In genomic region chr14:93533437-93533836, GRCh38 we compare ENCODE assay signal across 19 cellular contexts.
DNase-seq lines count a peak whose midpoint lies in the region; ATAC-seq, FAIRE-seq and TF ChIP-seq lines count a peak whose summit lies in the region.
"Had no signal": no experiment of that assay in that cellular context is flagged by ENCODE, and none has a peak within 500 bp of the region (broad histone marks: within the 10 kb centered on the region; RNA-seq: fewer than 3 reads in every experiment).

No MANE protein-coding gene starts in this region.

- no peak overlapping the region for H3K27ac ChIP-seq in astrocyte (ENCODE audit: low read depth, low read length)
- H3K27ac ChIP-seq in psoas muscle, result no peak overlapping the region
- H3K27ac ChIP-seq: Peyer's patch, upper lobe of right lung had no signal

- TF ChIP-seq POLR2A in GM12891 (IDR thresholded peaks at IDR 0.05; ENCODE audit: low read depth, low read length), result no peak

- no peak for TF ChIP-seq CTCF in astrocyte (IDR thresholded peaks at IDR 0.05; ENCODE audit: insufficient read depth, low read depth, low read length)
- no peak for TF ChIP-seq CTCF in Caco-2 (IDR thresholded peaks at IDR 0.05; ENCODE audit: insufficient read depth in 1 of 2, low read depth in 1 of 2, low read length in 1 of 2, severe bottlenecking in 1 of 2, unreplicated experiment in 1 of 2)
- TF ChIP-seq CTCF in psoas muscle (IDR thresholded peaks at IDR 0.05), result no peak

- H3K4me2 ChIP-seq in astrocyte (ENCODE audit: low read length), result no peak overlapping the region

- POLR2A ChIA-PET in Caco-2 (lab: Charles Lee), result no interaction called here

- H3K4me1 Mint-ChIP-seq in astrocyte (ENCODE audit: low read depth, unreplicated experiment) (no peaks in the 10 kb centered on the region), Caco-2 (ENCODE audit: low read depth, unreplicated experiment) (no peaks in the 10 kb centered on the region)
- H3K4me1 Mint-ChIP-seq: activated CD4-positive, alpha-beta T cell treated with anti-CD3 and anti-CD28 coated beads for 36 hours; T-cell had no signal

- no peaks in the 10 kb centered on the region for H3K79me2 ChIP-seq in astrocyte (ENCODE audit: insufficient read depth, low read length)

- H3K9me3 Mint-ChIP-seq in astrocyte (ENCODE audit: unreplicated experiment) (no peaks in the 10 kb centered on the region), Caco-2 (ENCODE audit: unreplicated experiment) (no peaks in the 10 kb centered on the region)
- H3K9me3 Mint-ChIP-seq: activated T-cell treated with anti-CD3 and anti-CD28 coated beads, Interleukin-2, amount 50 U/mL, for 24 hours had no signal

- H3K4me3 ChIP-seq in astrocyte (ENCODE audit: insufficient read depth, low read depth, low read length) (no peak overlapping the region), Caco-2 (ENCODE audit: low read depth, low read length) (no peak overlapping the region), psoas muscle (no peak overlapping the region)
- H3K4me3 ChIP-seq: Peyer's patch, upper lobe of right lung had no signal

- intact Hi-C loops in Caco-2 (cut with micrococcal nuclease; ENCODE audit: unreplicated experiment) (no loop called here), psoas muscle (cut with DNase I) (no loop called here)

- FAIRE-seq in GM12891 (lab: Jason Lieb, UNC) (peak; percentile 47), astrocyte (lab: Jason Lieb, UNC) (no peak)

- ATAC-seq in GM21367 (IDR thresholded peaks at IDR 0.05; ENCODE audit: unreplicated experiment), result peak; percentile 26
- ATAC-seq in HG03066 (IDR thresholded peaks at IDR 0.05; ENCODE audit: low read depth, unreplicated experiment), result peak; percentile 8
- no peak for ATAC-seq in psoas muscle
- ATAC-seq: activated CD4-positive, alpha-beta T cell treated with anti-CD3 and anti-CD28 coated beads for 36 hours; T-cell had no signal

- no peak overlapping the region for H2AFZ ChIP-seq in astrocyte (ENCODE audit: low read depth, low read length)

- 77 to 83% (median 83%) methylated on average over 2 of the region's 2 CpGs for whole genome bisulfite sequencing in psoas muscle, 3 donors

- H3K27ac Mint-ChIP-seq in astrocyte (ENCODE audit: unreplicated experiment) (no peak overlapping the region), Caco-2 (ENCODE audit: unreplicated experiment) (no peak overlapping the region)
- H3K27ac Mint-ChIP-seq: activated CD4-positive, alpha-beta T cell treated with anti-CD3 and anti-CD28 coated beads for 36 hours; activated T-cell treated with anti-CD3 and anti-CD28 coated beads, Interleukin-2, amount 50 U/mL, for 24 hours; T-cell had no signal

- H3K27me3 ChIP-seq in astrocyte (ENCODE audit: insufficient read depth, low read length) (no peaks in the 10 kb centered on the region), Caco-2 (replicated peaks; ENCODE audit: control insufficient read depth, insufficient read depth, low read length) (no peaks in the 10 kb centered on the region), psoas muscle (ENCODE audit: insufficient read depth in 3 of 3, low read length in 2 of 3) (no peaks in the 10 kb centered on the region)
- H3K27me3 ChIP-seq: Peyer's patch, upper lobe of right lung had no signal

- CTCF ChIA-PET in Caco-2 (lab: Charles Lee), result no interaction called here

- no peak for DNase-seq in GM12891 (ENCODE audit: insufficient read length, low spot score)
- DNase-seq in astrocyte (ENCODE audit: low read depth), result peak; percentile 11
- DNase-seq in NCI-H2107 treated with DMSO at 0.1 percent for 48 hours (lab: John Stamatoyannopoulos, UW; ENCODE audit: unreplicated experiment), result no peak
- DNase-seq in amygdala (lab: John Stamatoyannopoulos, UW), result no peak
- no peak for DNase-seq in Caco-2
- no peak for DNase-seq in psoas muscle
- DNase-seq: activated CD4-positive, alpha-beta T cell treated with anti-CD3 and anti-CD28 coated beads for 36 hours; activated T-cell treated with anti-CD3 and anti-CD28 coated beads, Interleukin-2, amount 50 U/mL, for 24 hours; COR-L47; erythroblast; head of caudate nucleus; NCI-H187; NCI-H526 treated with DMSO at 0.1 percent for 48 hours; Peyer's patch; stimulated activated naive CD4-positive, alpha-beta T cell treated with Interleukin-2 at 50 U/mL for 16 hours; T-cell; upper lobe of right lung had no signal

- H3K36me3 ChIP-seq in astrocyte (ENCODE audit: insufficient read depth, low read length), result no peaks in the 10 kb centered on the region
- H3K36me3 ChIP-seq in Caco-2 (ENCODE audit: control insufficient read depth, insufficient read depth, low read length), result no peaks in the 10 kb centered on the region
- H3K36me3 ChIP-seq in psoas muscle (ENCODE audit: insufficient read depth in 1 of 2, low read depth in 1 of 2), result no peaks in the 10 kb centered on the region
- H3K36me3 ChIP-seq: Peyer's patch, upper lobe of right lung had no signal

- no peaks in the 10 kb centered on the region for H3K27me3 Mint-ChIP-seq in astrocyte (ENCODE audit: low read depth, unreplicated experiment)
- H3K27me3 Mint-ChIP-seq in Caco-2 (ENCODE audit: insufficient read depth, unreplicated experiment), result peaks cover 19% of the 10 kb centered on the region

- H3K4me1 ChIP-seq in astrocyte (ENCODE audit: insufficient read depth, low read length), result no peaks in the 10 kb centered on the region
- no peaks in the 10 kb centered on the region for H3K4me1 ChIP-seq in Caco-2
- no peaks in the 10 kb centered on the region for H3K4me1 ChIP-seq in psoas muscle
- H3K4me1 ChIP-seq: Peyer's patch, upper lobe of right lung had no signal

- H3K9me3 ChIP-seq in astrocyte (ENCODE audit: insufficient read depth, low read depth, low read length) (no peaks in the 10 kb centered on the region), Caco-2 (no peaks in the 10 kb centered on the region), psoas muscle (no peaks in the 10 kb centered on the region)
- H3K9me3 ChIP-seq: Peyer's patch, upper lobe of right lung had no signal

- no peaks in the 10 kb centered on the region for H4K20me1 ChIP-seq in astrocyte (ENCODE audit: insufficient read depth, low read length)

- no peak overlapping the region for H3K9ac ChIP-seq in astrocyte (ENCODE audit: low read length)

- H3K4me3 Mint-ChIP-seq in astrocyte (ENCODE audit: unreplicated experiment) (peak overlapping the region; percentile 8), Caco-2 (ENCODE audit: unreplicated experiment) (no peak overlapping the region)
- H3K4me3 Mint-ChIP-seq: activated CD4-positive, alpha-beta T cell treated with anti-CD3 and anti-CD28 coated beads for 36 hours; activated T-cell treated with anti-CD3 and anti-CD28 coated beads, Interleukin-2, amount 50 U/mL, for 24 hours; T-cell had no signal

- BruUV-seq in Caco-2 (replicated peaks; lab: Mats Ljungman, UMichigan), result no TSS peak

- no peaks in the 10 kb centered on the region for H3K36me3 Mint-ChIP-seq in astrocyte (ENCODE audit: low read depth, unreplicated experiment)
- H3K36me3 Mint-ChIP-seq in Caco-2 (ENCODE audit: insufficient read depth, unreplicated experiment), result no peaks in the 10 kb centered on the region
- H3K36me3 Mint-ChIP-seq: T-cell had no signal

TF ChIP-seq in GM12891, 5 proteins besides CTCF, POLR2A, EP300 and RAD21:
- no peak for TF ChIP-seq SPI1 (IDR thresholded peaks at IDR 0.05; ENCODE audit: low read depth, low read length)
- no peak for TF ChIP-seq POU2F2 (IDR thresholded peaks at IDR 0.05; ENCODE audit: low read depth, low read length)
- TF ChIP-seq PAX5 (IDR thresholded peaks at IDR 0.05; ENCODE audit: insufficient read depth, low read length, severe bottlenecking), result no peak
- no peak for TF ChIP-seq POLR2AphosphoS5 (IDR thresholded peaks at IDR 0.05; ENCODE audit: low read depth, low read length)
- no peak for TF ChIP-seq TAF1 (IDR thresholded peaks at IDR 0.05; ENCODE audit: low read depth, low read length)

Comparison
In these comparisons a context has a peak if more than half of its experiments do, and no peak if none do; other contexts are left out.
1. ATAC-seq: peak in GM21367 (single experiment) and HG03066 (single experiment); none in psoas muscle (0 of 4).